In genomic region chr9:69877852-69878507, GRCh38 we compare ENCODE assay signal across 8 cellular contexts. TPM values are rescaled to one million over a fixed set of nuclear protein-coding genes. Genes with fewer than 3 reads are reported as not detected.
DNase-seq lines count a peak whose midpoint lies in the region; ATAC-seq and TF ChIP-seq lines count a peak whose summit lies in the region.

No MANE protein-coding gene starts in this region.

- H3K4me3 ChIP-seq in LNCaP clone FGC (ENCODE audit: low read depth, low read length), result no peak overlapping the region
- no peak overlapping the region for H3K4me3 ChIP-seq in WERI-Rb-1 (ENCODE audit: low read depth, low read length)
- H3K4me3 ChIP-seq in right cardiac atrium (ENCODE audit: low read length), result no peak overlapping the region
- no peak overlapping the region for H3K4me3 ChIP-seq in thoracic aorta
- H3K4me3 ChIP-seq in thyroid gland (replicated peaks in 1 of 3), result no peak overlapping the region

- 43% methylated on average over 5 of the region's 5 CpGs for WGBS in right cardiac atrium
- WGBS in thyroid gland, 2 donors, result 53 to 56% methylated on average over 5 of the region's 5 CpGs

- no peaks in the 10 kb centered on the region for H3K27me3 ChIP-seq in WERI-Rb-1 (ENCODE audit: insufficient read depth, low read depth, severe bottlenecking)
- no peaks in the 10 kb centered on the region for H3K27me3 ChIP-seq in right cardiac atrium (ENCODE audit: control insufficient read depth, insufficient read depth)
- H3K27me3 ChIP-seq in thoracic aorta (replicated peaks; ENCODE audit: insufficient read depth), result no peaks in the 10 kb centered on the region
- H3K27me3 ChIP-seq in thyroid gland, result no peaks in the 10 kb centered on the region

- H3K4me1 ChIP-seq in right cardiac atrium (ENCODE audit: control insufficient read depth, insufficient read depth, low read length), result no peaks in the 10 kb centered on the region
- no peaks in the 10 kb centered on the region for H3K4me1 ChIP-seq in thoracic aorta (ENCODE audit: control insufficient read depth in 1 of 2, low read depth in 2 of 2)
- H3K4me1 ChIP-seq in thyroid gland, result no peaks in the 10 kb centered on the region

- H3K9me3 ChIP-seq in WERI-Rb-1 (ENCODE audit: severe bottlenecking), result peaks cover 2% of the 10 kb centered on the region
- H3K9me3 ChIP-seq in right cardiac atrium (ENCODE audit: control insufficient read depth, low read length), result no peaks in the 10 kb centered on the region
- no peaks in the 10 kb centered on the region for H3K9me3 ChIP-seq in thoracic aorta
- H3K9me3 ChIP-seq in thyroid gland, result no peaks in the 10 kb centered on the region

- TF ChIP-seq CTCF in LNCaP clone FGC (IDR thresholded peaks at IDR 0.05; ENCODE audit: control insufficient read depth, extremely low read depth, insufficient read depth) (peak; percentile 76), WERI-Rb-1 (IDR thresholded peaks at IDR 0.05; ENCODE audit: low read depth, low read length) (peak; percentile 37; the same call in 1 of the 2 replicates), thoracic aorta (IDR thresholded peaks at IDR 0.05) (peak; percentile 34), thyroid gland (IDR thresholded peaks at IDR 0.05) (peak in 3 of 6 experiments; percentile 52 to 64 (median 61))

- intact Hi-C loops in right cardiac atrium (cut with DNase I) (loop anchor here in 3 of 4 donors (5.0 to 10.0 kb wide), 3 partner anchors 203 to 456 kb away; partner anchors contain the start of gene APBA1 (in 1 of the 3)), thyroid gland (cut with DNase I) (no loop called here)

- ATAC-seq in right cardiac atrium (peak; percentile 40 to 60), thoracic aorta (ENCODE audit: insufficient number of reproducible peaks, low FRiP score, low read depth) (no peak), HG02678 (IDR thresholded peaks at IDR 0.05; ENCODE audit: unreplicated experiment) (no peak)

- TF ChIP-seq POLR2A in thyroid gland (IDR thresholded peaks at IDR 0.05), result no peak

- H3K27ac ChIP-seq in WERI-Rb-1 (no peak overlapping the region), right cardiac atrium (ENCODE audit: low read length) (no peak overlapping the region), thoracic aorta (no peak overlapping the region), thyroid gland (no peak overlapping the region)

- H3K36me3 ChIP-seq in WERI-Rb-1 (no peaks in the 10 kb centered on the region), thoracic aorta (no peaks in the 10 kb centered on the region), thyroid gland (no peaks in the 10 kb centered on the region)

- DNase-seq in NCI-H2196 (lab: John Stamatoyannopoulos, UW; ENCODE audit: unreplicated experiment), result peak; percentile 40
- DNase-seq in NCI-H2196 treated with DMSO at 0.1 percent for 48 hours (lab: John Stamatoyannopoulos, UW; ENCODE audit: unreplicated experiment), result no peak
- peak; percentile 28 for DNase-seq in LNCaP clone FGC (ENCODE audit: low read depth)
- DNase-seq in WERI-Rb-1, result no peak
- DNase-seq in right cardiac atrium, result no peak
- DNase-seq in thoracic aorta (ENCODE audit: low spot score), result no peak
- DNase-seq in thyroid gland, result no peak

RNA-seq across cellular contexts. Expression of gene CFAP95, which starts 57.4 kb away (rescaled TPM):
- total RNA-seq in right cardiac atrium (not detected), thoracic aorta (not detected), thyroid gland (not detected)
- not detected for polyA plus RNA-seq in right cardiac atrium

Comparison
In these comparisons a context has a peak if more than half of its experiments do, and no peak if none do; other contexts are left out.
1. DNase-seq: peak in NCI-H2196 (single experiment) and LNCaP clone FGC (single experiment); none in NCI-H2196 treated with DMSO at 0.1 percent for 48 hours (single experiment), WERI-Rb-1 (single experiment), right cardiac atrium (0 of 3), thoracic aorta (single experiment) and thyroid gland (0 of 2).
2. ATAC-seq: peak in right cardiac atrium (2 of 2); none in thoracic aorta (single experiment) and HG02678 (single experiment).